ENCODE assay signal across 9 cellular contexts in genomic region chr18:26978812-26979341, GRCh38.
DNase-seq lines count a peak whose midpoint lies in the region; ATAC-seq and TF ChIP-seq lines count a peak whose summit lies in the region.
"Had no signal": no experiment of that assay in that cellular context is flagged by ENCODE, and none has a peak within 500 bp of the region (broad histone marks: within the 10 kb centered on the region; RNA-seq: fewer than 3 reads in every experiment).

No MANE protein-coding gene starts in this region.

- no peak for TF ChIP-seq CTCF in CD4-positive, alpha-beta T cell (IDR thresholded peaks at IDR 0.05)
- TF ChIP-seq CTCF in CD8-positive, alpha-beta T cell (IDR thresholded peaks at IDR 0.05), result no peak
- TF ChIP-seq CTCF in endothelial cell (IDR thresholded peaks at IDR 0.05; ENCODE audit: unreplicated experiment), result no peak

- no peak overlapping the region for H2AFZ ChIP-seq in GM23248

- H3K4me2 ChIP-seq in GM23248 (ENCODE audit: unreplicated experiment), result no peak overlapping the region

- CTCF ChIA-PET in CD4-positive, alpha-beta T cell (lab: Charles Lee), result no interaction called here
- CTCF ChIA-PET in CD8-positive, alpha-beta T cell (lab: Charles Lee), result no interaction called here

- no peaks in the 10 kb centered on the region for H3F3A ChIP-seq in GM23248 (ENCODE audit: insufficient read depth)

- intact Hi-C loops in CD4-positive, alpha-beta T cell (cut with DNase I, micrococcal nuclease), result no loop called here
- intact Hi-C loops in CD8-positive, alpha-beta T cell (cut with DNase I, micrococcal nuclease), result no loop called here

- H3K4me3 Mint-ChIP-seq in CD4-positive, alpha-beta T cell, result no peak overlapping the region
- H3K4me3 Mint-ChIP-seq in CD8-positive, alpha-beta T cell, result no peak overlapping the region
- no peak overlapping the region for H3K4me3 Mint-ChIP-seq in endothelial cell (ENCODE audit: unreplicated experiment)
- H3K4me3 Mint-ChIP-seq: T-helper 17 cell had no signal

- DNase-seq in CD4-positive, alpha-beta T cell, result no peak
- no peak for DNase-seq in CD8-positive, alpha-beta T cell
- DNase-seq in endothelial cell (ENCODE audit: low spot score) (no peak), GM23248 (no peak)
- DNase-seq: T-helper 17 cell had no signal

- no peaks in the 10 kb centered on the region for H3K4me1 Mint-ChIP-seq in CD4-positive, alpha-beta T cell (ENCODE audit: low read depth)
- no peaks in the 10 kb centered on the region for H3K4me1 Mint-ChIP-seq in CD8-positive, alpha-beta T cell (ENCODE audit: low read depth)
- H3K4me1 Mint-ChIP-seq in endothelial cell (ENCODE audit: unreplicated experiment), result peaks cover 9% of the 10 kb centered on the region
- H3K4me1 Mint-ChIP-seq: T-helper 17 cell had no signal

- ATAC-seq in GM18519 (IDR thresholded peaks at IDR 0.05; ENCODE audit: low FRiP score, unreplicated experiment) (peak; percentile 96), GM21447 (IDR thresholded peaks at IDR 0.05; ENCODE audit: unreplicated experiment) (peak; percentile 97), HG03097 (IDR thresholded peaks at IDR 0.05; ENCODE audit: low FRiP score, unreplicated experiment) (peak; percentile 92)
- ATAC-seq in CD4-positive, alpha-beta T cell (ENCODE audit: poor library complexity), result no peak
- ATAC-seq in CD8-positive, alpha-beta T cell, result no peak
- ATAC-seq: T-helper 17 cell had no signal

- no peaks in the 10 kb centered on the region for H3K9me3 ChIP-seq in CD4-positive, alpha-beta T cell (ENCODE audit: control insufficient read depth, low read length)
- H3K9me3 ChIP-seq in CD8-positive, alpha-beta T cell (ENCODE audit: low read length), result no peaks in the 10 kb centered on the region
- no peaks in the 10 kb centered on the region for H3K9me3 ChIP-seq in GM23248 (ENCODE audit: low read depth)

- no peak overlapping the region for H3K27ac ChIP-seq in CD4-positive, alpha-beta T cell (ENCODE audit: low read depth, low read length)
- H3K27ac ChIP-seq in CD8-positive, alpha-beta T cell (ENCODE audit: low read depth, low read length), result no peak overlapping the region
- H3K27ac ChIP-seq in GM23248, result no peak overlapping the region

- H3K9ac ChIP-seq in GM23248, result no peak overlapping the region

- H3K4me3 ChIP-seq in CD8-positive, alpha-beta T cell (ENCODE audit: low read depth, low read length), result no peak overlapping the region
- no peak overlapping the region for H3K4me3 ChIP-seq in GM23248

- no peak overlapping the region for H3K27ac Mint-ChIP-seq in CD4-positive, alpha-beta T cell
- no peak overlapping the region for H3K27ac Mint-ChIP-seq in CD8-positive, alpha-beta T cell
- no peak overlapping the region for H3K27ac Mint-ChIP-seq in endothelial cell (ENCODE audit: unreplicated experiment)
- H3K27ac Mint-ChIP-seq: T-helper 17 cell had no signal

- H3K9me3 Mint-ChIP-seq in CD4-positive, alpha-beta T cell, result no peaks in the 10 kb centered on the region
- peaks cover 3% of the 10 kb centered on the region for H3K9me3 Mint-ChIP-seq in CD8-positive, alpha-beta T cell
- no peaks in the 10 kb centered on the region for H3K9me3 Mint-ChIP-seq in endothelial cell (ENCODE audit: unreplicated experiment)

- no peaks in the 10 kb centered on the region for H3K27me3 ChIP-seq in CD4-positive, alpha-beta T cell (ENCODE audit: control insufficient read depth, insufficient read depth, low read length)
- no peaks in the 10 kb centered on the region for H3K27me3 ChIP-seq in CD8-positive, alpha-beta T cell (ENCODE audit: insufficient read depth, low read length)
- H3K27me3 ChIP-seq in GM23248 (replicated peaks; ENCODE audit: insufficient read depth), result no peaks in the 10 kb centered on the region

- 37 to 41% methylated on average over 4 of the region's 4 CpGs for WGBS in GM23248 (ENCODE audit: low coverage in 1 of 2, low lambda C conversion rate in 2 of 2, missing lambda C conversion rate in 2 of 2), 2 experiments

- no peaks in the 10 kb centered on the region for H3K36me3 Mint-ChIP-seq in CD4-positive, alpha-beta T cell (ENCODE audit: low read depth)
- H3K36me3 Mint-ChIP-seq in CD8-positive, alpha-beta T cell, result no peaks in the 10 kb centered on the region
- no peaks in the 10 kb centered on the region for H3K36me3 Mint-ChIP-seq in endothelial cell (ENCODE audit: low read depth, unreplicated experiment)

- no peaks in the 10 kb centered on the region for H3K36me3 ChIP-seq in CD8-positive, alpha-beta T cell (ENCODE audit: insufficient read depth, low read length)
- no peaks in the 10 kb centered on the region for H3K36me3 ChIP-seq in GM23248 (ENCODE audit: low read depth)

- POLR2A ChIA-PET in CD4-positive, alpha-beta T cell (lab: Charles Lee), result no interaction called here
- POLR2A ChIA-PET in CD8-positive, alpha-beta T cell (lab: Charles Lee), result no interaction called here

- no peaks in the 10 kb centered on the region for H4K20me1 ChIP-seq in GM23248 (ENCODE audit: insufficient read depth)

- H3K4me1 ChIP-seq in CD8-positive, alpha-beta T cell (ENCODE audit: insufficient read depth, low read length), result no peaks in the 10 kb centered on the region
- no peaks in the 10 kb centered on the region for H3K4me1 ChIP-seq in GM23248 (ENCODE audit: insufficient read depth)

- H3K9me2 ChIP-seq in GM23248 (ENCODE audit: insufficient read depth), result no peaks in the 10 kb centered on the region

- H3K79me2 ChIP-seq in GM23248 (ENCODE audit: insufficient read depth), result no peaks in the 10 kb centered on the region

- in situ Hi-C loops in GM23248 (cut with MboI), result no loop called here

- no peaks in the 10 kb centered on the region for H3K27me3 Mint-ChIP-seq in CD4-positive, alpha-beta T cell
- H3K27me3 Mint-ChIP-seq in CD8-positive, alpha-beta T cell (ENCODE audit: low read depth), result no peaks in the 10 kb centered on the region
- H3K27me3 Mint-ChIP-seq in endothelial cell (ENCODE audit: unreplicated experiment), result no peaks in the 10 kb centered on the region
- H3K27me3 Mint-ChIP-seq: T-helper 17 cell had no signal

- peak; percentile 26; the same call in 1 of the 2 replicates for TF ChIP-seq POLR2A in Raji (IDR thresholded peaks at IDR 0.05; ENCODE audit: insufficient read depth, low read depth, low read length)

Comparison
In these comparisons a context has a peak if more than half of its experiments do, and no peak if none do; other contexts are left out.
1. ATAC-seq: peak in GM18519 (single experiment), GM21447 (single experiment) and HG03097 (single experiment); none in CD4-positive, alpha-beta T cell (single experiment) and CD8-positive, alpha-beta T cell (single experiment).